ENCODE assay signal across 8 cellular contexts in genomic region chr13:36418022-36418805, GRCh38. TPM values are rescaled to one million over a fixed set of nuclear protein-coding genes. Genes with fewer than 3 reads are reported as not detected.
DNase-seq lines count a peak whose midpoint lies in the region; ATAC-seq, FAIRE-seq and TF ChIP-seq lines count a peak whose summit lies in the region.

No MANE protein-coding gene starts in this region.

- H3K9ac ChIP-seq in H1 (replicated peaks in 1 of 4; ENCODE audit: extremely low read depth in 1 of 4, low read depth in 3 of 4, low read length in 3 of 4), result no peak overlapping the region

- H3K4ac ChIP-seq in H1 (replicated peaks; ENCODE audit: insufficient read length, low read depth, low read length), result no peak overlapping the region

- no peak overlapping the region for H4K8ac ChIP-seq in H1 (ENCODE audit: extremely low read depth, insufficient read depth, low read length)

- no peak overlapping the region for H3K27ac ChIP-seq in H1 (ENCODE audit: low read depth, low read length)

- no peaks in the 10 kb centered on the region for H3K23me2 ChIP-seq in H1 (ENCODE audit: low read depth, low read length)

- H2BK15ac ChIP-seq in H1 (ENCODE audit: low read length), result no peak overlapping the region

- H2AFZ ChIP-seq in H1 (ENCODE audit: low read length), result peak overlapping the region; percentile 49

- TF ChIP-seq POLR2A in H1 (IDR thresholded peaks at IDR 0.05; ENCODE audit: control extremely low read depth in 1 of 2, low read depth in 2 of 2, low read length in 2 of 2), result no peak

- ATAC-seq in GM18867 (IDR thresholded peaks at IDR 0.05; ENCODE audit: unreplicated experiment), result peak; percentile 81
- ATAC-seq in HG02798 (IDR thresholded peaks at IDR 0.05; ENCODE audit: poor library complexity, unreplicated experiment), result peak; percentile 81
- no peak for ATAC-seq in left colon

- no peaks in the 10 kb centered on the region for H3K27me3 ChIP-seq in H1 (replicated peaks in 1 of 4; ENCODE audit: control insufficient read depth in 3 of 4, extremely low read depth in 1 of 4, insufficient read depth in 3 of 4, low read length in 3 of 4)

- no peak overlapping the region for H2BK120ac ChIP-seq in H1 (replicated peaks; ENCODE audit: low read depth, low read length)

- H4K20me1 ChIP-seq in H1 (replicated peaks in 1 of 2; ENCODE audit: control insufficient read depth in 1 of 2, insufficient read depth in 2 of 2, low read length in 2 of 2), result no peaks in the 10 kb centered on the region

- H3K18ac ChIP-seq in H1 (ENCODE audit: extremely low read depth, low read length), result no peak overlapping the region

- H3K36me3 ChIP-seq in H1 (ENCODE audit: control insufficient read depth in 2 of 4, insufficient read depth in 4 of 4, low read length in 3 of 4), result no peaks in the 10 kb centered on the region

- H3K4me2 ChIP-seq in H1 (ENCODE audit: insufficient read depth in 1 of 2, low read depth in 2 of 2, low read length in 2 of 2), result no peak overlapping the region

- POLR2A ChIA-PET in H1 (lab: Charles Lee; ENCODE audit: partially characterized antibody), result interaction anchor here (0.7 kb wide), 1 partner anchor 317 kb away, joined by 3 read pairs; no protein-coding TSS in a partner anchor

- H2BK12ac ChIP-seq in H1 (ENCODE audit: low read depth, low read length), result no peak overlapping the region; the same call in 1 of the 2 replicates

- H3K23ac ChIP-seq in H1 (ENCODE audit: insufficient read length), result no peak overlapping the region

- 78% methylated on average over 9 of the region's 9 CpGs; no CpG with 5 or more reads in 1 of the 2 experiments for WGBS in H1 (ENCODE audit: extremely low coverage in 1 of 2, insufficient coverage in 1 of 2, insufficient read length in 1 of 2, insufficient replicate concordance in 2 of 2, low coverage in 1 of 2, low lambda C conversion rate in 2 of 2, missing lambda C conversion rate in 1 of 2), 2 experiments

- H3K14ac ChIP-seq in H1 (ENCODE audit: insufficient read length), result no peak overlapping the region

- no peak overlapping the region for H2BK20ac ChIP-seq in H1 (ENCODE audit: low read length)

- no peaks in the 10 kb centered on the region for H3K79me2 ChIP-seq in H1 (ENCODE audit: control insufficient read depth in 1 of 2, insufficient read depth in 2 of 2, low read length in 2 of 2)

- no peak for TF ChIP-seq CTCF in H1 (IDR thresholded peaks at IDR 0.05; ENCODE audit: control extremely low read depth in 1 of 3, insufficient read depth in 1 of 3, low read depth in 1 of 3, low read length in 3 of 3)

- no peak for TF ChIP-seq RAD21 in H1 (IDR thresholded peaks at IDR 0.05 in 1 of 2, conservative IDR thresholded peaks at IDR 0.05 in 1 of 2; ENCODE audit: low read depth in 2 of 2, low read length in 2 of 2)

- 0 out of 2 replicates have a peak overlapping the region, but pooled peaks have one; percentile 15 for H2BK5ac ChIP-seq in H1 (ENCODE audit: low read depth, low read length)

- H3K79me1 ChIP-seq in H1 (ENCODE audit: low read depth, low read length), result no peaks in the 10 kb centered on the region

- CTCF ChIA-PET in H1 (lab: Charles Lee; ENCODE audit: partially characterized antibody), result interaction anchor here (0.5 to 3.5 kb wide), 12 partner anchors 8 to 440 kb away, joined by 3 to 15 read pairs (median 4); no protein-coding TSS in a partner anchor

- no peak overlapping the region for H4K91ac ChIP-seq in H1 (replicated peaks; ENCODE audit: insufficient read length, low read length)

- H3K4me1 ChIP-seq in H1 (replicated peaks in 1 of 4; ENCODE audit: control insufficient read depth in 3 of 4, insufficient read depth in 4 of 4, low read length in 3 of 4), result no peaks in the 10 kb centered on the region

- DNase-seq in NOMO-1 treated with DMSO at 0.1 percent for 48 hours (lab: John Stamatoyannopoulos, UW; ENCODE audit: unreplicated experiment), result peak; percentile 96
- DNase-seq in H1 (ENCODE audit: low read depth in 1 of 2, low spot score in 2 of 2), result no peak
- DNase-seq in stromal cell of bone marrow (ENCODE audit: low read depth), result peak; percentile 37
- DNase-seq in left colon, result no peak
- no peak for DNase-seq in effector CD4-positive, alpha-beta T cell
- no peak for DNase-seq in DMS153 (lab: John Stamatoyannopoulos, UW)

- H2AK5ac ChIP-seq in H1 (ENCODE audit: low read depth, low read length), result no peak overlapping the region

- intact Hi-C loops in left colon (cut with DNase I, micrococcal nuclease), result no loop called here

- no peak overlapping the region for H3K4me3 ChIP-seq in H1 (ENCODE audit: extremely low read depth in 1 of 4, insufficient read depth in 2 of 4, low read depth in 3 of 4, low read length in 4 of 4)

- no peak for FAIRE-seq in H1 (lab: Jason Lieb, UNC)

- H3K56ac ChIP-seq in H1 (replicated peaks; ENCODE audit: insufficient read length, low read depth, low read length), result no peak overlapping the region

- H4K5ac ChIP-seq in H1 (ENCODE audit: insufficient read length, low read depth, low read length), result no peak overlapping the region

- no peaks in the 10 kb centered on the region for H3K9me3 ChIP-seq in H1 (ENCODE audit: insufficient read depth in 2 of 2, low read depth in 1 of 2, low read length in 1 of 2)

- TF ChIP-seq EP300 in H1 (IDR thresholded peaks at IDR 0.05; ENCODE audit: borderline replicate concordance in 1 of 2, low read depth in 2 of 2, low read length in 2 of 2), result no peak

TF ChIP-seq in H1, 55 proteins besides CTCF, POLR2A, EP300 and RAD21:
- TF ChIP-seq RXRA (IDR thresholded peaks at IDR 0.05; ENCODE audit: insufficient read depth, low read depth, low read length), result no peak
- TF ChIP-seq SIX5 (IDR thresholded peaks at IDR 0.05; ENCODE audit: low read depth, low read length), result no peak
- no peak for TF ChIP-seq CHD2 (IDR thresholded peaks at IDR 0.05; ENCODE audit: low read length)
- no peak for TF ChIP-seq ZNF274 (IDR thresholded peaks at IDR 0.05; ENCODE audit: borderline replicate concordance, extremely low read depth, low read length)
- TF ChIP-seq SP1 (IDR thresholded peaks at IDR 0.05; ENCODE audit: low read depth, low read length), result no peak
- TF ChIP-seq MAX (IDR thresholded peaks at IDR 0.05), result no peak
- TF ChIP-seq MAFK (IDR thresholded peaks at IDR 0.05; ENCODE audit: low read depth, low read length), result peak; percentile 27; the same call in 1 of the 2 replicates

RNA-seq across cellular contexts. Expression of gene CCNA1, which starts 14.1 kb away (rescaled TPM):
- total RNA-seq in H1 (2021; fragmentation: NEBNext Ultra II Directional; extraction: Animal tissue kit (Norgen Biotek cat#: 25700)), result 4.0 and 4.1 TPM in 2 replicates
- polyA plus RNA-seq in H1 (2011; rRNA removed), result 2.2 and 2.7 TPM in 2 replicates
- 3.2 TPM for polyA plus RNA-seq in H1 (2011; cell fraction: cytosol; rRNA removed)
- 1.6 TPM for polyA plus RNA-seq in H1 (2011; cell fraction: nucleus; rRNA removed)
- polyA plus RNA-seq in H1 (2012, experiment 1 of 2), result 1.5 to 2.2 TPM (median 1.8 TPM) in 4 replicates
- polyA plus RNA-seq in H1 (2012, experiment 2 of 2), result 0.34 TPM
- polyA plus RNA-seq in H1 (2013, experiment 1 of 2), result 3.0 TPM
- 3.1 TPM for polyA plus RNA-seq in H1 (2013, experiment 2 of 2)
- 1.2 and 2.3 TPM in 2 replicates for polyA minus RNA-seq in H1 (2011; rRNA and poly(A)+ RNA removed)
- polyA minus RNA-seq in H1 (2011; cell fraction: cytosol; rRNA and poly(A)+ RNA removed), result 0.95 TPM
- polyA minus RNA-seq in H1 (2011; cell fraction: nucleus; rRNA and poly(A)+ RNA removed), result 1.2 TPM
- not detected for total RNA-seq in left colon

Comparison
In these comparisons a context has a peak if more than half of its experiments do, and no peak if none do; other contexts are left out.
1. DNase-seq: peak in NOMO-1 treated with DMSO at 0.1 percent for 48 hours (single experiment) and stromal cell of bone marrow (single experiment); none in H1 (0 of 2), left colon (0 of 2), effector CD4-positive, alpha-beta T cell (single experiment) and DMS153 (single experiment).